In genomic region chr5:157718529-157718928, GRCh38 we compare ENCODE assay signal across 1 cellular context.
TF ChIP-seq lines count a peak whose summit lies in the region.

No MANE protein-coding gene starts in this region.

TF ChIP-seq in HepG2, 621 proteins besides CTCF, POLR2A, EP300 and RAD21:
- TF ChIP-seq SNAPC5 (CRISPR knock-in tag; IDR thresholded peaks at IDR 0.05; ENCODE audit: borderline replicate concordance) (no peak), IRF1 (CRISPR knock-in tag; IDR thresholded peaks at IDR 0.05; ENCODE audit: low read depth) (no peak), ZNF678 (CRISPR knock-in tag; IDR thresholded peaks at IDR 0.05) (no peak), SIN3A (IDR thresholded peaks at IDR 0.05; ENCODE audit: borderline replicate concordance, low read depth, low read length) (no peak), ADNP (CRISPR knock-in tag; IDR thresholded peaks at IDR 0.05) (no peak), SMC3 (IDR thresholded peaks at IDR 0.05; ENCODE audit: low read length) (peak; percentile 51), MED13 (CRISPR knock-in tag; IDR thresholded peaks at IDR 0.05) (no peak), THAP9 (CRISPR knock-in tag; IDR thresholded peaks at IDR 0.05; ENCODE audit: borderline replicate concordance) (no peak), RARA (CRISPR knock-in tag; IDR thresholded peaks at IDR 0.05) (no peak), STAG1 (CRISPR knock-in tag; IDR thresholded peaks at IDR 0.05) (peak; percentile 82), ZSCAN21 (CRISPR knock-in tag; IDR thresholded peaks at IDR 0.05; ENCODE audit: borderline replicate concordance) (no peak), NFKB2 (CRISPR knock-in tag; IDR thresholded peaks at IDR 0.05; ENCODE audit: borderline replicate concordance) (no peak), ETV6 (CRISPR knock-in tag; conservative IDR thresholded peaks at IDR 0.05) (no peak)
